In genomic region chr15:39456113-39456512, GRCh38 we compare ENCODE assay signal across 21 cellular contexts.
DNase-seq lines count a peak whose midpoint lies in the region; ATAC-seq, FAIRE-seq and TF ChIP-seq lines count a peak whose summit lies in the region.
"Had no signal": no experiment of that assay in that cellular context is flagged by ENCODE, and none has a peak within 500 bp of the region (broad histone marks: within the 10 kb centered on the region; RNA-seq: fewer than 3 reads in every experiment).

No MANE protein-coding gene starts in this region.

- no peak for TF ChIP-seq CTCF in A549 (IDR thresholded peaks at IDR 0.05)
- TF ChIP-seq CTCF in VCaP (conservative IDR thresholded peaks at IDR 0.05), result no peak
- TF ChIP-seq CTCF in nephron (IDR thresholded peaks at IDR 0.05; ENCODE audit: unreplicated experiment in 3 of 3), result no peak
- no peak for TF ChIP-seq CTCF in chondrocyte (IDR thresholded peaks at IDR 0.05)

- ATAC-seq in A549, result no peak
- no peak for ATAC-seq in naive thymus-derived CD4-positive, alpha-beta T cell
- no peak for ATAC-seq in activated CD8-positive, alpha-beta T cell treated with anti-CD3 and anti-CD28 coated beads, Interleukin-2, amount 10 ng/mL, durations not matched to agents 7 days and 5 days
- ATAC-seq: CD8-positive, alpha-beta T cell had no signal

- peaks cover 25% of the 10 kb centered on the region for H3F3A ChIP-seq in GM23248 (ENCODE audit: insufficient read depth)

- 92% methylated on average over 2 of the region's 2 CpGs for WGBS in A549 (ENCODE audit: missing lambda C conversion rate)
- 96% methylated on average over 2 of the region's 2 CpGs for WGBS in GM23248 (ENCODE audit: low coverage in 1 of 2, low lambda C conversion rate in 2 of 2, missing lambda C conversion rate in 2 of 2), 2 experiments

- no peaks in the 10 kb centered on the region for H3K36me3 Mint-ChIP-seq in nephron (ENCODE audit: low read depth)
- H3K36me3 Mint-ChIP-seq in chondrocyte (ENCODE audit: low read depth), result no peaks in the 10 kb centered on the region
- H3K36me3 Mint-ChIP-seq in naive thymus-derived CD4-positive, alpha-beta T cell, result no peaks in the 10 kb centered on the region
- no peaks in the 10 kb centered on the region for H3K36me3 Mint-ChIP-seq in activated CD8-positive, alpha-beta T cell treated with anti-CD3 and anti-CD28 coated beads, Interleukin-2, amount 10 ng/mL, durations not matched to agents 7 days and 5 days (ENCODE audit: low read depth)
- H3K36me3 Mint-ChIP-seq: CD8-positive, alpha-beta T cell had no signal

- no peaks in the 10 kb centered on the region for H3K79me2 ChIP-seq in GM23248 (ENCODE audit: insufficient read depth)

- no peaks in the 10 kb centered on the region for H3K36me3 ChIP-seq in GM23248 (ENCODE audit: low read depth)
- no peaks in the 10 kb centered on the region for H3K36me3 ChIP-seq in naive thymus-derived CD4-positive, alpha-beta T cell (ENCODE audit: control insufficient read depth in 2 of 3, insufficient read depth in 3 of 3, low read length in 3 of 3)
- H3K36me3 ChIP-seq: BLaER1, SJCRH30 had no signal

- TF ChIP-seq EP300 in A549 (IDR thresholded peaks at IDR 0.05), result no peak

- 0 out of 2 replicates have a peak overlapping the region, but pooled peaks have one; percentile 4 for H3K9ac ChIP-seq in GM23248
- H3K9ac ChIP-seq: BLaER1 had no signal

- no peak for TF ChIP-seq RAD21 in A549 (conservative IDR thresholded peaks at IDR 0.05 in 1 of 2, IDR thresholded peaks at IDR 0.05 in 1 of 2)

- CTCF ChIA-PET in A549 (lab: Yijun Ruan, JAX), result no interaction called here
- CTCF ChIA-PET in naive thymus-derived CD4-positive, alpha-beta T cell (lab: Charles Lee), result no interaction called here
- CTCF ChIA-PET in activated CD8-positive, alpha-beta T cell treated with anti-CD3 and anti-CD28 coated beads, Interleukin-2, amount 10 ng/mL, durations not matched to agents 7 days and 5 days (lab: Charles Lee), result no interaction called here

- no peak overlapping the region for H3K4me3 Mint-ChIP-seq in nephron
- no peak overlapping the region for H3K4me3 Mint-ChIP-seq in chondrocyte (ENCODE audit: unreplicated experiment)
- no peak overlapping the region for H3K4me3 Mint-ChIP-seq in naive thymus-derived CD4-positive, alpha-beta T cell
- no peak overlapping the region for H3K4me3 Mint-ChIP-seq in activated CD8-positive, alpha-beta T cell treated with anti-CD3 and anti-CD28 coated beads, Interleukin-2, amount 10 ng/mL, durations not matched to agents 7 days and 5 days
- H3K4me3 Mint-ChIP-seq: CD8-positive, alpha-beta T cell had no signal

- H3K4me1 ChIP-seq in A549 (peaks cover 10% of the 10 kb centered on the region), GM23248 (ENCODE audit: insufficient read depth) (peaks cover 27% of the 10 kb centered on the region)
- H3K4me1 ChIP-seq in naive thymus-derived CD4-positive, alpha-beta T cell (ENCODE audit: control insufficient read depth in 2 of 2, insufficient read depth in 2 of 2, low read length in 2 of 2), result no peaks in the 10 kb centered on the region
- H3K4me1 ChIP-seq: BLaER1 had no signal

- H3K9me2 ChIP-seq in GM23248 (ENCODE audit: insufficient read depth), result no peaks in the 10 kb centered on the region

- H3K9me3 ChIP-seq in A549, result no peaks in the 10 kb centered on the region
- no peaks in the 10 kb centered on the region for H3K9me3 ChIP-seq in GM23248 (ENCODE audit: low read depth)
- no peaks in the 10 kb centered on the region for H3K9me3 ChIP-seq in naive thymus-derived CD4-positive, alpha-beta T cell (ENCODE audit: control insufficient read depth in 2 of 3, low read length in 3 of 3)
- H3K9me3 ChIP-seq: SJCRH30 had no signal

- H3K27ac ChIP-seq in A549, result peak overlapping the region; percentile 55 to 64; a peak in 3 of 6 replicates
- H3K27ac ChIP-seq in GM23248, result peak overlapping the region; percentile 65
- H3K27ac ChIP-seq in VCaP, result peak overlapping the region; percentile 88
- H3K27ac ChIP-seq in naive thymus-derived CD4-positive, alpha-beta T cell (ENCODE audit: low read depth, low read length), result no peak overlapping the region
- H3K27ac ChIP-seq: BLaER1, SJCRH30 had no signal

- no peak for TF ChIP-seq POLR2A in A549 (IDR thresholded peaks at IDR 0.05; ENCODE audit: low read length)

- H3K4me3 ChIP-seq in A549 (no peak overlapping the region), GM23248 (no peak overlapping the region)
- no peak overlapping the region for H3K4me3 ChIP-seq in naive thymus-derived CD4-positive, alpha-beta T cell (ENCODE audit: low read length)
- H3K4me3 ChIP-seq: BLaER1, SJCRH30 had no signal

- no peak for FAIRE-seq in A549 (lab: Jason Lieb, UNC)
- FAIRE-seq: RCC 7860 had no signal

- H3K27ac Mint-ChIP-seq in nephron (peak overlapping the region; percentile 69 to 85 (median 81)), chondrocyte (ENCODE audit: unreplicated experiment) (no peak overlapping the region)
- H3K27ac Mint-ChIP-seq in naive thymus-derived CD4-positive, alpha-beta T cell, result no peak overlapping the region
- H3K27ac Mint-ChIP-seq in activated CD8-positive, alpha-beta T cell treated with anti-CD3 and anti-CD28 coated beads, Interleukin-2, amount 10 ng/mL, durations not matched to agents 7 days and 5 days, result no peak overlapping the region
- H3K27ac Mint-ChIP-seq: CD8-positive, alpha-beta T cell had no signal

- in situ Hi-C loops in GM23248 (cut with MboI), result no loop called here

- peaks cover 43% of the 10 kb centered on the region for H3K4me1 Mint-ChIP-seq in nephron
- H3K4me1 Mint-ChIP-seq in chondrocyte (ENCODE audit: low read depth), result peaks cover 20% of the 10 kb centered on the region
- no peaks in the 10 kb centered on the region for H3K4me1 Mint-ChIP-seq in naive thymus-derived CD4-positive, alpha-beta T cell
- H3K4me1 Mint-ChIP-seq in activated CD8-positive, alpha-beta T cell treated with anti-CD3 and anti-CD28 coated beads, Interleukin-2, amount 10 ng/mL, durations not matched to agents 7 days and 5 days (ENCODE audit: low read depth), result no peaks in the 10 kb centered on the region

- H3K9me3 Mint-ChIP-seq in nephron (no peaks in the 10 kb centered on the region), chondrocyte (ENCODE audit: low read depth) (no peaks in the 10 kb centered on the region)
- no peaks in the 10 kb centered on the region for H3K9me3 Mint-ChIP-seq in naive thymus-derived CD4-positive, alpha-beta T cell
- no peaks in the 10 kb centered on the region for H3K9me3 Mint-ChIP-seq in activated CD8-positive, alpha-beta T cell treated with anti-CD3 and anti-CD28 coated beads, Interleukin-2, amount 10 ng/mL, durations not matched to agents 7 days and 5 days (ENCODE audit: insufficient read depth)
- H3K9me3 Mint-ChIP-seq: CD8-positive, alpha-beta T cell had no signal

- intact Hi-C loops in naive thymus-derived CD4-positive, alpha-beta T cell (cut with micrococcal nuclease), result no loop called here

- peaks cover 3% of the 10 kb centered on the region for H3K27me3 Mint-ChIP-seq in nephron (ENCODE audit: low read depth)
- H3K27me3 Mint-ChIP-seq in chondrocyte (ENCODE audit: low read depth), result no peaks in the 10 kb centered on the region
- H3K27me3 Mint-ChIP-seq in naive thymus-derived CD4-positive, alpha-beta T cell, result peaks cover 0 to 10% (median 4%) of the 10 kb centered on the region in 5 donors
- peaks cover 3% of the 10 kb centered on the region for H3K27me3 Mint-ChIP-seq in activated CD8-positive, alpha-beta T cell treated with anti-CD3 and anti-CD28 coated beads, Interleukin-2, amount 10 ng/mL, durations not matched to agents 7 days and 5 days (ENCODE audit: low read depth)

- H3K27me3 ChIP-seq in GM23248 (replicated peaks; ENCODE audit: insufficient read depth), result no peaks in the 10 kb centered on the region
- no peaks in the 10 kb centered on the region for H3K27me3 ChIP-seq in naive thymus-derived CD4-positive, alpha-beta T cell (ENCODE audit: control insufficient read depth in 2 of 2, insufficient read depth in 2 of 2, low read length in 2 of 2)
- H3K27me3 ChIP-seq: BLaER1, SJCRH30 had no signal

- no peak overlapping the region for H2AFZ ChIP-seq in GM23248

- no peak for DNase-seq in A549 (ENCODE audit: low read depth in 1 of 2, low spot score in 1 of 2)
- no peak for DNase-seq in GM23248
- DNase-seq in NCI-H510A (lab: John Stamatoyannopoulos, UW), result no peak
- DNase-seq in chondrocyte (ENCODE audit: low spot score), result no peak
- no peak for DNase-seq in naive thymus-derived CD4-positive, alpha-beta T cell
- DNase-seq in activated CD8-positive, alpha-beta T cell treated with anti-CD3 and anti-CD28 coated beads, Interleukin-2, amount 10 ng/mL, durations not matched to agents 7 days and 5 days, result no peak
- DNase-seq: ACHN; Calu3; CD8-positive, alpha-beta T cell; GF-D8; KBM-7; NCI-H1105; NCI-H146; NCI-H2029; NCI-H226; NCI-H524 treated with DMSO at 0.1 percent for 48 hours; SJCRH30 had no signal

- H3K4me2 ChIP-seq in A549 (no peak overlapping the region), GM23248 (ENCODE audit: unreplicated experiment) (peak overlapping the region; percentile 43)
- H3K4me2 ChIP-seq: BLaER1 had no signal

- no peaks in the 10 kb centered on the region for H4K20me1 ChIP-seq in GM23248 (ENCODE audit: insufficient read depth)
- H4K20me1 ChIP-seq: BLaER1 had no signal

- POLR2A ChIA-PET in A549 (lab: Yijun Ruan, JAX), result no interaction called here
- POLR2A ChIA-PET in naive thymus-derived CD4-positive, alpha-beta T cell (lab: Charles Lee), result no interaction called here
- POLR2A ChIA-PET in activated CD8-positive, alpha-beta T cell treated with anti-CD3 and anti-CD28 coated beads, Interleukin-2, amount 10 ng/mL, durations not matched to agents 7 days and 5 days (lab: Charles Lee), result no interaction called here

TF ChIP-seq in A549, 52 proteins besides CTCF, POLR2A, EP300 and RAD21 (continues in another document):
- TF ChIP-seq ZFP36 (IDR thresholded peaks at IDR 0.05; ENCODE audit: borderline replicate concordance, partially characterized antibody), result no peak
- TF ChIP-seq FOSB (CRISPR knock-in tag; IDR thresholded peaks at IDR 0.05), result no peak
- TF ChIP-seq CHD4 (IDR thresholded peaks at IDR 0.05; ENCODE audit: borderline replicate concordance), result no peak
- TF ChIP-seq BCL3 (IDR thresholded peaks at IDR 0.05), result no peak
- no peak for TF ChIP-seq EHF (CRISPR knock-in tag; IDR thresholded peaks at IDR 0.05)
- no peak for TF ChIP-seq CEBPB (IDR thresholded peaks at IDR 0.05)
- no peak for TF ChIP-seq JUNB (IDR thresholded peaks at IDR 0.05)
- no peak for TF ChIP-seq EHMT2 (IDR thresholded peaks at IDR 0.05; ENCODE audit: low read depth)

Comparison
In these comparisons a context has a peak if more than half of its experiments do, and no peak if none do; other contexts are left out.
1. H3K27ac Mint-ChIP-seq: peak in nephron (3 of 3); none in chondrocyte (single experiment), naive thymus-derived CD4-positive, alpha-beta T cell (0 of 9) and activated CD8-positive, alpha-beta T cell treated with anti-CD3 and anti-CD28 coated beads, Interleukin-2, amount 10 ng/mL, durations not matched to agents 7 days and 5 days (single experiment).